In the genomic region with DNA sequence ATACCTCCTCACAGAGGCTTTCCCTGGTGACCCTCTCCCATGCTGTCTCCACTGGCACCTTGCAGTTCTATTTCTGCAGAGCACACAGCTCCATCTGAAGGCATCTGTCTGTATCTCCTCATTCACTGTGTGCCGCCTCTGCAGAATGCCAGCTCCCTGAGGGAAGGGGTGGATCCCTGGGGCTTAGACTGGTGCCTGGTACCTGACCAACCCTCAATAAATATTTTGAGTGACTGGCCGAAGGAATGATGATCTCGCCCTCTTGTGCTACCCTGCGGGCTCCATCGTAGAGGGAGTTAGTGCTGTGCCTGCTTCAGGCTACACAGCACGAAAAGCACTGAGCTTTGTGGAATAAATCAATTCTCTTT, we compare ENCODE assay signal across 11 cellular contexts. TPM values are rescaled to one million over a fixed set of nuclear protein-coding genes. Genes with fewer than 3 reads are reported as not detected.
A peak's percentile ranks its signal among the peaks of the same experiment; 100 is the strongest.
DNase-seq lines count a peak whose midpoint lies in the region; ATAC-seq and TF ChIP-seq lines count a peak whose summit lies in the region.
"Had no signal": no experiment of that assay in that cellular context is flagged by ENCODE, and none has a peak within 500 bp of the region (broad histone marks: within the 10 kb centered on the region; RNA-seq: fewer than 3 reads in every experiment).

No MANE protein-coding gene starts in this region.

- no peak for DNase-seq in activated naive CD4-positive, alpha-beta T cell (lab: John Stamatoyannopoulos, UW)
- DNase-seq in ascending aorta (ENCODE audit: low spot score in 2 of 2): no peak
- no peak for DNase-seq in type B pancreatic cell (ENCODE audit: extremely low spot score, unreplicated experiment)
- DNase-seq in NCI-H1105 (lab: John Stamatoyannopoulos, UW): no peak
- no peak for DNase-seq in HuH-7.5 (ENCODE audit: low spot score)
- DNase-seq: activated CD4-positive, alpha-beta T cell treated with anti-CD3 and anti-CD28 coated beads for 1 hour; midbrain; NCI-H2029 treated with DMSO at 0.1 percent for 48 hours had no signal

- H3K4me1 ChIP-seq in ascending aorta (peaks cover 9 to 35% of the 10 kb centered on the region in 2 donors), muscle layer of duodenum (ENCODE audit: control insufficient read depth in 1 of 2, insufficient read depth in 2 of 2, low read length in 2 of 2) (peaks cover 18 to 55% of the 10 kb centered on the region in 2 donors)

- H3K4me3 ChIP-seq in ascending aorta (peak overlapping the region; percentile 88 to 92), muscle layer of duodenum (ENCODE audit: low read depth in 1 of 2, low read length in 2 of 2) (peak overlapping the region in 1 of 2 donors; percentile 85)

- intact Hi-C loops in ascending aorta (cut with DNase I): loop anchor here (5.0 to 10.0 kb wide), 3 partner anchors 101 to 1664 kb away; a partner anchor contains a TSS

- ATAC-seq in GM18868 (IDR thresholded peaks at IDR 0.05; ENCODE audit: unreplicated experiment): no peak

- no peaks in the 10 kb centered on the region for H3K27me3 ChIP-seq in ascending aorta
- peaks cover 9% of the 10 kb centered on the region for H3K27me3 ChIP-seq in muscle layer of duodenum (ENCODE audit: low read depth, low read length)

- TF ChIP-seq CTCF in ascending aorta (IDR thresholded peaks at IDR 0.05) (no peak), type B pancreatic cell (conservative IDR thresholded peaks at IDR 0.05) (no peak)

- no peak overlapping the region for H3K27ac Mint-ChIP-seq in activated naive CD4-positive, alpha-beta T cell treated with anti-CD3 and anti-CD28 coated beads, Interleukin-2, amount 50 U/mL, for 24 hours
- H3K27ac Mint-ChIP-seq in type B pancreatic cell: peak overlapping the region; percentile 49

- no peaks in the 10 kb centered on the region for H3K9me3 Mint-ChIP-seq in activated naive CD4-positive, alpha-beta T cell treated with anti-CD3 and anti-CD28 coated beads, Interleukin-2, amount 50 U/mL, for 24 hours
- no peaks in the 10 kb centered on the region for H3K9me3 Mint-ChIP-seq in type B pancreatic cell

- H3K27me3 Mint-ChIP-seq in activated naive CD4-positive, alpha-beta T cell treated with anti-CD3 and anti-CD28 coated beads, Interleukin-2, amount 50 U/mL, for 24 hours: no peaks in the 10 kb centered on the region
- peaks cover 25% of the 10 kb centered on the region for H3K27me3 Mint-ChIP-seq in type B pancreatic cell

- H3K4me3 Mint-ChIP-seq in activated naive CD4-positive, alpha-beta T cell treated with anti-CD3 and anti-CD28 coated beads, Interleukin-2, amount 50 U/mL, for 24 hours: peak overlapping the region; percentile 70
- peak overlapping the region; percentile 79 for H3K4me3 Mint-ChIP-seq in type B pancreatic cell

- H3K4me1 Mint-ChIP-seq in activated naive CD4-positive, alpha-beta T cell treated with anti-CD3 and anti-CD28 coated beads, Interleukin-2, amount 50 U/mL, for 24 hours: peaks cover 51% of the 10 kb centered on the region
- H3K4me1 Mint-ChIP-seq in type B pancreatic cell (ENCODE audit: unreplicated experiment): peaks cover 10% of the 10 kb centered on the region

- no peaks in the 10 kb centered on the region for H3K9me3 ChIP-seq in ascending aorta
- no peaks in the 10 kb centered on the region for H3K9me3 ChIP-seq in muscle layer of duodenum (ENCODE audit: control insufficient read depth in 1 of 2, low read length in 2 of 2)

- H3K36me3 Mint-ChIP-seq in activated naive CD4-positive, alpha-beta T cell treated with anti-CD3 and anti-CD28 coated beads, Interleukin-2, amount 50 U/mL, for 24 hours: no peaks in the 10 kb centered on the region
- H3K36me3 Mint-ChIP-seq in type B pancreatic cell: no peaks in the 10 kb centered on the region

- H3K27ac ChIP-seq in ascending aorta: peak overlapping the region; percentile 92 to 96
- peak overlapping the region; percentile 79 for H3K27ac ChIP-seq in muscle layer of duodenum (ENCODE audit: low read length)

- H3K36me3 ChIP-seq in ascending aorta (peaks cover 5 to 13% of the 10 kb centered on the region in 2 donors), muscle layer of duodenum (ENCODE audit: control insufficient read depth in 1 of 2, insufficient read depth in 2 of 2, low read length in 2 of 2) (peaks cover 5% of the 10 kb centered on the region in 2 donors)

RNA-seq across cellular contexts. Expression of a gene that starts 1.6 kb away (rescaled TPM):
- total RNA-seq in ascending aorta: 261 TPM
- 4.8 and 5.0 TPM in 2 replicates for total RNA-seq in type B pancreatic cell (ENCODE audit: low replicate concordance)

RNA-seq across cellular contexts. Expression of a gene that starts 53.8 kb away (rescaled TPM):
- total RNA-seq in ascending aorta: not detected
- total RNA-seq in type B pancreatic cell (ENCODE audit: low replicate concordance): 0.63 and 1.1 TPM in 2 replicates

Comparison
In these comparisons a context has a peak if more than half of its experiments do, and no peak if none do; other contexts are left out.
1. RNA of a gene that starts 1.6 kb away (total RNA-seq): 261 TPM in ascending aorta (single experiment); 4.8 to 5.0 TPM in type B pancreatic cell; every median in the first group is over 10 times any median in the second.